18 cellular contexts compared by ENCODE assay signal in genomic region chr22:40077646-40078016, GRCh38.
DNase-seq lines count a peak whose midpoint lies in the region; ATAC-seq, FAIRE-seq and TF ChIP-seq lines count a peak whose summit lies in the region.
"Had no signal": no experiment of that assay in that cellular context is flagged by ENCODE, and none has a peak within 500 bp of the region (broad histone marks: within the 10 kb centered on the region; RNA-seq: fewer than 3 reads in every experiment).

No MANE protein-coding gene starts in this region.

- peak overlapping the region; percentile 87 for H3K27ac ChIP-seq in PC-9
- H3K27ac ChIP-seq: SJCRH30 had no signal

- no peak for TF ChIP-seq CTCF in PC-9 (conservative IDR thresholded peaks at IDR 0.05)

- no peaks in the 10 kb centered on the region for H3K9me2 ChIP-seq in PC-9 (ENCODE audit: insufficient read depth)

- peak; percentile 58 for FAIRE-seq in urothelium cell line (lab: Jason Lieb, UNC)
- FAIRE-seq: GM19239 had no signal

- no peaks in the 10 kb centered on the region for H3K36me3 Mint-ChIP-seq in activated naive CD4-positive, alpha-beta T cell treated with anti-CD3 and anti-CD28 coated beads, Interleukin-2, amount 50 U/mL, for 24 hours
- peaks cover 5% of the 10 kb centered on the region for H3K36me3 Mint-ChIP-seq in memory B cell
- H3K36me3 Mint-ChIP-seq: CD14-positive monocyte had no signal

- H4K20me1 ChIP-seq in PC-9 (ENCODE audit: insufficient read depth) = peaks cover 13% of the 10 kb centered on the region

- CTCF ChIA-PET in PC-9 (lab: Charles Lee) = no interaction called here

- peaks cover 35% of the 10 kb centered on the region for H3K4me1 ChIP-seq in PC-9 (replicated peaks; ENCODE audit: insufficient read depth)
- H3K4me1 ChIP-seq: Caco-2, SJCRH30 had no signal

- H3K27me3 Mint-ChIP-seq in activated naive CD4-positive, alpha-beta T cell treated with anti-CD3 and anti-CD28 coated beads, Interleukin-2, amount 50 U/mL, for 24 hours = no peaks in the 10 kb centered on the region
- H3K27me3 Mint-ChIP-seq in memory B cell = no peaks in the 10 kb centered on the region

- H3K4me3 Mint-ChIP-seq in activated naive CD4-positive, alpha-beta T cell treated with anti-CD3 and anti-CD28 coated beads, Interleukin-2, amount 50 U/mL, for 24 hours = no peak overlapping the region
- H3K4me3 Mint-ChIP-seq in memory B cell = no peak overlapping the region

- no TSS peak for BruUV-seq in PC-9 (replicated peaks; lab: Mats Ljungman, UMichigan)

- POLR2A ChIA-PET in PC-9 (lab: Charles Lee; ENCODE audit: unreplicated experiment) = interaction anchor here (0.6 kb wide), 1 partner anchor 887 kb away, joined by 4 read pairs; no protein-coding TSS in a partner anchor

- H3K9me3 Mint-ChIP-seq in activated naive CD4-positive, alpha-beta T cell treated with anti-CD3 and anti-CD28 coated beads, Interleukin-2, amount 50 U/mL, for 24 hours = no peaks in the 10 kb centered on the region
- H3K9me3 Mint-ChIP-seq in memory B cell = no peaks in the 10 kb centered on the region

- H3K27me3 ChIP-seq in PC-9 (ENCODE audit: insufficient read depth, low read depth) = no peaks in the 10 kb centered on the region
- H3K27me3 ChIP-seq: SJCRH30 had no signal

- peaks cover 50% of the 10 kb centered on the region for H3K4me1 Mint-ChIP-seq in activated naive CD4-positive, alpha-beta T cell treated with anti-CD3 and anti-CD28 coated beads, Interleukin-2, amount 50 U/mL, for 24 hours
- peaks cover 37% of the 10 kb centered on the region for H3K4me1 Mint-ChIP-seq in memory B cell

- peaks cover 59% of the 10 kb centered on the region for H3K79me2 ChIP-seq in PC-9 (ENCODE audit: low read depth)

- peak overlapping the region; percentile 46; the same call in 1 of the 2 replicates for H3K4me3 ChIP-seq in PC-9
- H3K4me3 ChIP-seq: SJCRH30 had no signal

- no peak for DNase-seq in activated naive CD4-positive, alpha-beta T cell treated with anti-CD3 and anti-CD28 coated beads, Interleukin-2, amount 50 U/mL, for 16 hours
- DNase-seq in PC-9 (no peak), memory B cell (ENCODE audit: low spot score in 2 of 2) (no peak), urothelium cell line (ENCODE audit: low spot score) (no peak), amygdala (lab: John Stamatoyannopoulos, UW) (no peak), islet precursor cell (no peak), NCI-H2196 treated with DMSO at 0.1 percent for 48 hours (lab: John Stamatoyannopoulos, UW; ENCODE audit: unreplicated experiment) (no peak)
- DNase-seq: Caco-2, MV-4-11, NCI-H1417, NCI-H187 treated with DMSO at 0.1 percent for 48 hours, NCI-H446, NCI-H69, SJCRH30 had no signal

- intact Hi-C loops in PC-9 (cut with micrococcal nuclease; ENCODE audit: unreplicated experiment) = no loop called here

- no peaks in the 10 kb centered on the region for H3K36me3 ChIP-seq in PC-9 (ENCODE audit: low read depth)
- H3K36me3 ChIP-seq: SJCRH30 had no signal

- H3F3A ChIP-seq in PC-9 (ENCODE audit: insufficient read depth, low read depth) = peaks cover 31% of the 10 kb centered on the region

- H3K4me2 ChIP-seq in PC-9 = peak overlapping the region; percentile 80

- H3K9me3 ChIP-seq in PC-9 (ENCODE audit: insufficient read depth, low read depth) = no peaks in the 10 kb centered on the region
- H3K9me3 ChIP-seq: Caco-2, SJCRH30 had no signal

- peak overlapping the region; percentile 88 for H3K27ac Mint-ChIP-seq in activated naive CD4-positive, alpha-beta T cell treated with anti-CD3 and anti-CD28 coated beads, Interleukin-2, amount 50 U/mL, for 24 hours
- H3K27ac Mint-ChIP-seq in memory B cell = peak overlapping the region; percentile 63

- peak overlapping the region; percentile 39; the same call in 1 of the 2 replicates for H2AFZ ChIP-seq in PC-9

- ATAC-seq in memory B cell (ENCODE audit: low read depth) = no peak
- ATAC-seq: HCT116 had no signal
